In the genomic region with DNA sequence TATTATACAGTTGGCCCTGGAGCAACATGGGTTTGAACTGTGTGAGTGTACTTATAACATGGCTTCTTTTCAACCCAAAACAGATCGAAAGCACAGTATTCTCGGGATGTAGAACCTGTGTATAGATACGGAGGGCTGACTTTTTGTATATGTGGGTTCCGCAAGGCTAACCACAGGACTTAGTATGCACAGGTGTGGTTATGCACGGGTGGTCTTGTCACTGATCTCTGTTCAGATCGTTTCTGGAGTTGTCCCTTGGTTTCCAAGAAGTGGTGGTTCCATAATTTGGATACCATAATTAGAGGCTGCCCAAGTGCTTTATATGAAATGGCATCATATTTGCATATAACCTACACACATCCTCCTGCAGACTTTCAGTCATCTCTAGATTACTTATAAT, we compare ENCODE assay signal across 10 cellular contexts. TPM values are rescaled to one million over a fixed set of nuclear protein-coding genes. Genes with fewer than 3 reads are reported as not detected.
DNase-seq lines count a peak whose midpoint lies in the region; ATAC-seq and TF ChIP-seq lines count a peak whose summit lies in the region.
"Had no signal": no experiment of that assay in that cellular context is flagged by ENCODE, and none has a peak within 500 bp of the region (broad histone marks: within the 10 kb centered on the region; RNA-seq: fewer than 3 reads in every experiment).

No MANE protein-coding gene starts in this region.

- ATAC-seq in CD4-positive, alpha-beta T cell (ENCODE audit: poor library complexity): no peak
- ATAC-seq in GM19035 (IDR thresholded peaks at IDR 0.05; ENCODE audit: unreplicated experiment) (peak; percentile 31), HG02840 (IDR thresholded peaks at IDR 0.05; ENCODE audit: low FRiP score, unreplicated experiment) (peak; percentile 42)

- no peak for DNase-seq in CD4-positive, alpha-beta T cell
- peak; percentile 89 for DNase-seq in NAMALWA (ENCODE audit: low spot score)
- no peak for DNase-seq in NCI-H446 (lab: John Stamatoyannopoulos, UW)
- DNase-seq in stimulated activated CD4-positive, alpha-beta T cell treated with anti-CD3 and anti-CD28 coated beads, Interleukin-12 subunit alpha, Interleukin-12 subunit beta, amount 100 ng/mL, for 4 hours: no peak
- DNase-seq in ureter (ENCODE audit: low spot score): no peak
- DNase-seq in cardiac septum (ENCODE audit: low spot score): no peak
- DNase-seq: WERI-Rb-1 had no signal

- POLR2A ChIA-PET in CD4-positive, alpha-beta T cell (lab: Charles Lee): no interaction called here

- peak overlapping the region; percentile 80 for H3K27ac Mint-ChIP-seq in CD4-positive, alpha-beta T cell

- no peaks in the 10 kb centered on the region for H3K27me3 ChIP-seq in CD4-positive, alpha-beta T cell (ENCODE audit: control insufficient read depth, insufficient read depth, low read length)

- H3K9me3 ChIP-seq in CD4-positive, alpha-beta T cell (ENCODE audit: control insufficient read depth, low read length): no peaks in the 10 kb centered on the region

- no peak for TF ChIP-seq CTCF in CD4-positive, alpha-beta T cell (IDR thresholded peaks at IDR 0.05)

- H3K36me3 Mint-ChIP-seq in CD4-positive, alpha-beta T cell (ENCODE audit: low read depth): peaks cover 71% of the 10 kb centered on the region

- CTCF ChIA-PET in CD4-positive, alpha-beta T cell (lab: Charles Lee): interaction anchor here (1.4 kb wide), 1 partner anchor 32 kb away, joined by 3 read pairs; no protein-coding TSS in a partner anchor

- peak overlapping the region; percentile 1 for H3K4me3 Mint-ChIP-seq in CD4-positive, alpha-beta T cell

- H3K4me1 Mint-ChIP-seq in CD4-positive, alpha-beta T cell (ENCODE audit: low read depth): peaks cover 69% of the 10 kb centered on the region

- intact Hi-C loops in CD4-positive, alpha-beta T cell (cut with DNase I, micrococcal nuclease): no loop called here
- intact Hi-C loops in cardiac septum (cut with DNase I): no loop called here

- H3K27ac ChIP-seq in CD4-positive, alpha-beta T cell (ENCODE audit: low read depth, low read length): no peak overlapping the region
- H3K27ac ChIP-seq: WERI-Rb-1 had no signal

- H3K9me3 Mint-ChIP-seq in CD4-positive, alpha-beta T cell: no peaks in the 10 kb centered on the region

- no peaks in the 10 kb centered on the region for H3K27me3 Mint-ChIP-seq in CD4-positive, alpha-beta T cell

RNA-seq across cellular contexts. Expression of a gene that starts 10.9 kb away (rescaled TPM):
- total RNA-seq in CD4-positive, alpha-beta T cell: not detected
- total RNA-seq in ureter (0.73 TPM), cardiac septum (not detected)
- total RNA-seq: skeletal muscle tissue had no signal

RNA-seq across cellular contexts. Expression of a gene that starts 51.7 kb away (rescaled TPM):
- 10 to 100 TPM; 85.9 to 90.4 TPM for total RNA-seq in CD4-positive, alpha-beta T cell
- total RNA-seq in ureter (37.9 TPM), cardiac septum (16.6 TPM)
